ENCODE assay signal across 8 cellular contexts in genomic region chr12:14514154-14514842, GRCh38.
DNase-seq lines count a peak whose midpoint lies in the region; ATAC-seq and TF ChIP-seq lines count a peak whose summit lies in the region.

No MANE protein-coding gene starts in this region.

- no peak overlapping the region for H3K4me3 ChIP-seq in astrocyte of the spinal cord (ENCODE audit: low read depth, low read length)

- peak; percentile 43 for DNase-seq in NCI-H2029 (lab: John Stamatoyannopoulos, UW)
- peak; percentile 35 for DNase-seq in astrocyte of the spinal cord (ENCODE audit: low read depth, low spot score)
- peak; percentile 88 for DNase-seq in left kidney (ENCODE audit: low read depth, low spot score)
- DNase-seq in activated CD8-positive, alpha-beta memory T cell treated with anti-CD3 and anti-CD28 coated beads for 24 hours = no peak

- peak; percentile 58 for ATAC-seq in GM18867 (IDR thresholded peaks at IDR 0.05; ENCODE audit: unreplicated experiment)
- ATAC-seq in HG03280 (IDR thresholded peaks at IDR 0.05; ENCODE audit: unreplicated experiment) = no peak
- ATAC-seq in GM21367 (IDR thresholded peaks at IDR 0.05; ENCODE audit: unreplicated experiment) = no peak
- ATAC-seq in GM19395 (IDR thresholded peaks at IDR 0.05; ENCODE audit: unreplicated experiment) = no peak

- TF ChIP-seq CTCF in astrocyte of the spinal cord (IDR thresholded peaks at IDR 0.05; ENCODE audit: low read depth, low read length) = peak; percentile 49

- in situ Hi-C loops in astrocyte of the spinal cord (cut with HindIII; ENCODE audit: low sequenced_read_pairs) = no loop called here
